ENCODE assay signal across 14 cellular contexts in genomic region chr5:150139334-150139733, GRCh38. TPM values are rescaled to one million over a fixed set of nuclear protein-coding genes. Genes with fewer than 3 reads are reported as not detected.
DNase-seq lines count a peak whose midpoint lies in the region; ATAC-seq and TF ChIP-seq lines count a peak whose summit lies in the region.
"Had no signal": no experiment of that assay in that cellular context is flagged by ENCODE, and none has a peak within 500 bp of the region (broad histone marks: within the 10 kb centered on the region; RNA-seq: fewer than 3 reads in every experiment).

No MANE protein-coding gene starts in this region.

- H2AFZ ChIP-seq in trophoblast cell (ENCODE audit: insufficient read depth, low read length, poor library complexity) = no peak overlapping the region

- peaks cover 71% of the 10 kb centered on the region for H3K79me1 ChIP-seq in trophoblast cell (ENCODE audit: low read length)

- peak overlapping the region; percentile 7 for H4K12ac ChIP-seq in trophoblast cell (ENCODE audit: low read depth, low read length)

- no peak overlapping the region for H3K23ac ChIP-seq in trophoblast cell (ENCODE audit: low read length)

- TF ChIP-seq CTCF in AG04449 (IDR thresholded peaks at IDR 0.05; ENCODE audit: insufficient read depth, low read length, missing control alignments) (no peak), fibroblast of pulmonary artery (IDR thresholded peaks at IDR 0.05; ENCODE audit: low read length, missing control alignments) (no peak)

- H4K91ac ChIP-seq in trophoblast cell (ENCODE audit: low read depth, low read length) = peak overlapping the region; percentile 99

- H3K18ac ChIP-seq in trophoblast cell (ENCODE audit: low read length) = peak overlapping the region; percentile 56

- H3K4me1 ChIP-seq in SJSA1 (replicated peaks) (peaks cover 81% of the 10 kb centered on the region), trophoblast cell (ENCODE audit: control insufficient read depth in 1 of 2, insufficient read depth in 2 of 2, low read length in 2 of 2) (peaks cover 64 to 74% of the 10 kb centered on the region in 2 experiments)

- H2AK5ac ChIP-seq in trophoblast cell (ENCODE audit: low read length) = peak overlapping the region; percentile 16

- H3K4me3 ChIP-seq in AG04449 (ENCODE audit: low read depth, low read length) = peak overlapping the region; percentile 18; the same call in 1 of the 2 replicates
- no peak overlapping the region for H3K4me3 ChIP-seq in SJSA1
- H3K4me3 ChIP-seq in fibroblast of pulmonary artery (replicated peaks; ENCODE audit: low read depth, low read length) = no peak overlapping the region
- no peak overlapping the region for H3K4me3 ChIP-seq in trophoblast cell (ENCODE audit: low read depth, low read length)

- peak overlapping the region; percentile 25 for H3K4ac ChIP-seq in trophoblast cell (ENCODE audit: low read depth, low read length)

- POLR2A ChIA-PET in AG04449 (lab: Yijun Ruan, JAX) = interaction anchor here (1.0 to 9.7 kb wide), 5 partner anchors 9 to 138 kb away, joined by 3 to 115 read pairs (median 3); partner anchors contain the start of genes HMGXB3, PDGFRB and TIGD6

- H3K79me2 ChIP-seq in trophoblast cell (ENCODE audit: control insufficient read depth, insufficient read depth, low read length, poor library complexity) = peaks cover 36% of the 10 kb centered on the region

- H3K9me3 ChIP-seq in SJSA1 (replicated peaks) (no peaks in the 10 kb centered on the region), trophoblast cell (ENCODE audit: insufficient read depth, low read depth, low read length) (no peaks in the 10 kb centered on the region)

- peak overlapping the region; percentile 9 for H3K4me2 ChIP-seq in trophoblast cell (ENCODE audit: low read length)

- H2BK12ac ChIP-seq in trophoblast cell (ENCODE audit: low read length) = peak overlapping the region; percentile 88

- peak overlapping the region; percentile 91 for H2BK5ac ChIP-seq in trophoblast cell (ENCODE audit: low read depth, low read length, poor library complexity)

- peak overlapping the region; percentile 97 for H3K27ac ChIP-seq in SJSA1
- H3K27ac ChIP-seq in trophoblast cell (ENCODE audit: low read depth, low read length) = peak overlapping the region; percentile 91

- no peak overlapping the region for H3K9ac ChIP-seq in trophoblast cell (ENCODE audit: low read length)

- peaks cover 59% of the 10 kb centered on the region for H3K36me3 ChIP-seq in SJSA1
- peaks cover 18 to 19% of the 10 kb centered on the region in 2 experiments for H3K36me3 ChIP-seq in trophoblast cell (ENCODE audit: control insufficient read depth in 1 of 2, insufficient read depth in 2 of 2, low read length in 2 of 2)

- CTCF ChIA-PET in AG04449 (lab: Yijun Ruan, JAX) = interaction anchor here (0.9 to 16.8 kb wide), 6 partner anchors 10 to 79 kb away, joined by 3 to 222 read pairs (median 12); partner anchors contain the start of gene PDGFRB

- ATAC-seq in HG02610 (IDR thresholded peaks at IDR 0.05; ENCODE audit: unreplicated experiment) (no peak), HG02588 (IDR thresholded peaks at IDR 0.05; ENCODE audit: unreplicated experiment) (no peak), HG02870 (IDR thresholded peaks at IDR 0.05; ENCODE audit: unreplicated experiment) (no peak)

- peak overlapping the region; percentile 90 for H2BK120ac ChIP-seq in trophoblast cell (ENCODE audit: insufficient read depth, low read length, poor library complexity)

- DNase-seq in AG04449 (ENCODE audit: low read depth, low spot score) (no peak), SJSA1 (ENCODE audit: low read depth in 1 of 2, low spot score in 2 of 2) (peak; percentile 93 to 95), fibroblast of pulmonary artery (ENCODE audit: low read depth) (peak; percentile 49), trophoblast cell (peak in 1 of 2 donors; percentile 16), NCI-H2107 treated with DMSO at 0.1 percent for 48 hours (lab: John Stamatoyannopoulos, UW; ENCODE audit: unreplicated experiment) (no peak)
- DNase-seq: activated T-cell treated with anti-CD3 and anti-CD28 coated beads, Interleukin-2, amount 50 U/mL, for 24 hours; naive B cell; NCI-H345; T-helper 1 cell had no signal

- H3K14ac ChIP-seq in trophoblast cell (ENCODE audit: low read length) = peak overlapping the region; percentile 79

- no CpG with 5 or more reads among the region's 6 CpGs for WGBS in trophoblast cell (ENCODE audit: extremely low coverage, insufficient coverage, insufficient read length)

- H3K27me3 ChIP-seq in SJSA1 (replicated peaks) = no peaks in the 10 kb centered on the region
- no peaks in the 10 kb centered on the region for H3K27me3 ChIP-seq in trophoblast cell (ENCODE audit: insufficient read depth, low read length)

- H4K8ac ChIP-seq in trophoblast cell (ENCODE audit: low read depth, low read length) = peak overlapping the region; percentile 43

RNA-seq across cellular contexts. Expression of gene PDGFRB, which starts 16.3 kb away (rescaled TPM):
- total RNA-seq in SJSA1 (2014; rRNA removed; shearing (Covaris generic)) = 98.6 and 113 TPM in 2 replicates
- polyA plus RNA-seq in trophoblast cell (2013) = 91.3 and 93.4 TPM in 2 replicates

RNA-seq across cellular contexts. Expression of gene CDX1, which starts 27.2 kb away (rescaled TPM):
- 0.19 and 1.8 TPM in 2 replicates for total RNA-seq in SJSA1 (2014; rRNA removed; shearing (Covaris generic))
- polyA plus RNA-seq in trophoblast cell (2013) = 9.7 and 11.3 TPM in 2 replicates
- total RNA-seq: endothelial cell of umbilical vein had no signal
- polyA plus RNA-seq: endothelial cell of umbilical vein had no signal

RNA-seq across cellular contexts. Expression of gene SLC6A7, which starts 50.5 kb away (rescaled TPM):
- not detected in 2 replicates for total RNA-seq in SJSA1 (2014; rRNA removed; shearing (Covaris generic))
- polyA plus RNA-seq in trophoblast cell (2013) = 0.01 and 0.03 TPM in 2 replicates
- total RNA-seq: endothelial cell of umbilical vein, H7 had no signal
- polyA plus RNA-seq: endothelial cell of umbilical vein had no signal

RNA-seq across cellular contexts. Expression of gene CSF1R, which starts 53.0 kb away (rescaled TPM):
- total RNA-seq in SJSA1 (2014; rRNA removed; shearing (Covaris generic)) = 1.2 TPM in 1 of 2 replicates, not detected in the other
- polyA plus RNA-seq in trophoblast cell (2013) = 42.3 and 43.7 TPM in 2 replicates
- total RNA-seq: endothelial cell of umbilical vein, H7 had no signal
- polyA plus RNA-seq: endothelial cell of umbilical vein had no signal

Comparison
In these comparisons a context has a peak if more than half of its experiments do, and no peak if none do; other contexts are left out.
1. DNase-seq: peak in SJSA1 (2 of 2) and fibroblast of pulmonary artery (single experiment); none in AG04449 (single experiment) and NCI-H2107 treated with DMSO at 0.1 percent for 48 hours (single experiment).